8 cellular contexts compared by ENCODE assay signal in the genomic region with DNA sequence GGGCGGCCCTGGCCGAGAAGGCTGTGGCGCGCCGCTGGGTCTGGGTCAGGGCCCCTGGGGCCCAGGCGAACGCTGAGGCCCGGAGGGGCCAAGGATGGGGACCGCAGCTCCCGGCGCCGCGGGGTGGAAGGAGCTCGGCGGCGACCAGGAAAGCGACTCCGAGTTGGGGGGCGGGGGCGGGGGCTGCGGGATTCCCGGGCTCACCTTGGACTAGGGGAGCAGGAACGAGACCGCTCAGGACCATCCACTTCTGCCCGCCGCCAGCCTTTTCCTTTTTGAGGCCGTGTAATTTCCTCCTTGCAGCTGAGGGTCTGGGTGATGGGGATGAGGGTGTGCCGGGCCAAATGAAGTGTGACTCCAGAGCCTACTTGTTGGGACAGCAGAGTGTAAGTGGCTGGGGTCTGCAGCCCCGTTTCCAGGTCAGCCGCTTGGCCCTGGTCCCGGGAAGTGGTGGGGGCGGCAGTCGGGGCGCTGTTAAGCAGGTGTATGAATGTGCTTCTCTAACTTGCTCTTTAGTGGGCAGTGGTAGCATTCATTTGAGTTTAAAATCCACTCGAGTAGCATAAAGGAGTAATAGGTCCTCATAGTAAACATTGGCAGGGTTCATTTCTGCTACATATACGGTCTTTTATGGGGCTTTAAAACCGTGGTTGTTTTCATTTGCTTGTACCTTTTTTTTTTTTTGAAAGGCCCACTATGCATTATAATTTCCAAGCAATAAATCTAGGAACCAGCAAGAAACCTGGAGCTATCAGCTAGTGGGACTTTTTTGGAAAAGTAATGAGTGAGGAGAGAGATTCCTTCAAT. TPM values are rescaled to one million over a fixed set of nuclear protein-coding genes. Genes with fewer than 3 reads are reported as not detected.
DNase-seq lines count a peak whose midpoint lies in the region; ATAC-seq, FAIRE-seq and TF ChIP-seq lines count a peak whose summit lies in the region.

No MANE protein-coding gene starts in this region.

- H3K27ac ChIP-seq in AG04450 (ENCODE audit: low read depth, low read length) (no peak overlapping the region), angular gyrus (ENCODE audit: low read depth, low read length) (peak overlapping the region; percentile 92), hepatocyte (peak overlapping the region; percentile 10)

- no peaks in the 10 kb centered on the region; the same call in 1 of the 2 replicates for H3K9me3 ChIP-seq in AG04450 (ENCODE audit: control insufficient read depth, insufficient read depth, low read length)
- H3K9me3 ChIP-seq in hepatocyte (ENCODE audit: low read depth): no peaks in the 10 kb centered on the region

- WGBS in hepatocyte (ENCODE audit: low lambda C conversion rate, missing lambda C conversion rate): 1% methylated on average over 27 of the region's 37 CpGs

- H3K4me2 ChIP-seq in hepatocyte: peak overlapping the region; percentile 93

- peak overlapping the region; percentile 53 for H2AFZ ChIP-seq in hepatocyte

- H3K36me3 ChIP-seq in hepatocyte (replicated peaks; ENCODE audit: insufficient read depth, low read depth): no peaks in the 10 kb centered on the region

- H3K27me3 ChIP-seq in AG04450 (ENCODE audit: control insufficient read depth, insufficient read depth, low read length) (no peaks in the 10 kb centered on the region), hepatocyte (no peaks in the 10 kb centered on the region)

- TF ChIP-seq CTCF in AG04450 (IDR thresholded peaks at IDR 0.05; ENCODE audit: low read depth, low read length): 0 out of 2 replicates have a peak, but pooled peaks have one; percentile 7
- TF ChIP-seq CTCF in hepatocyte (IDR thresholded peaks at IDR 0.05; ENCODE audit: poor library complexity): peak; percentile 38

- H3K79me2 ChIP-seq in hepatocyte: peaks cover 30% of the 10 kb centered on the region

- CTCF ChIA-PET in AG04450 (lab: Charles Lee): interaction anchor here (0.5 to 1.5 kb wide), 6 partner anchors 42 to 1268 kb away, joined by 3 to 15 read pairs (median 4); no protein-coding TSS in a partner anchor

- ATAC-seq in GM18511 (IDR thresholded peaks at IDR 0.05; ENCODE audit: unreplicated experiment) (peak; percentile 46), HG03045 (IDR thresholded peaks at IDR 0.05; ENCODE audit: unreplicated experiment) (peak; percentile 30)

- no peaks in the 10 kb centered on the region for H3K9me2 ChIP-seq in hepatocyte (replicated peaks; ENCODE audit: insufficient read depth)

- POLR2A ChIA-PET in AG04450 (lab: Yijun Ruan, JAX): interaction anchor here (0.6 to 3.3 kb wide), 4 partner anchors 23 to 60 kb away, joined by 3 to 22 read pairs (median 8); no protein-coding TSS in a partner anchor

- H4K20me1 ChIP-seq in hepatocyte (ENCODE audit: insufficient read depth, poor library complexity, severe bottlenecking): no peaks in the 10 kb centered on the region

- H3K4me3 ChIP-seq in AG04450 (ENCODE audit: low read depth, low read length) (peak overlapping the region; percentile 84), hepatocyte (peak overlapping the region; percentile 94)

- FAIRE-seq in RCC 7860 (lab: Jason Lieb, UNC): no peak

- DNase-seq in AG04450 (ENCODE audit: low read depth, low spot score): no peak
- DNase-seq in RCC 7860 (ENCODE audit: low spot score): peak; percentile 10
- DNase-seq in hepatocyte (ENCODE audit: low spot score): peak; percentile 42
- peak; percentile 43 for DNase-seq in renal cortical epithelial cell (ENCODE audit: low read depth)
- no peak for DNase-seq in NCI-H2029 treated with DMSO at 0.1 percent for 48 hours (lab: John Stamatoyannopoulos, UW)

- H3K4me1 ChIP-seq in hepatocyte (ENCODE audit: insufficient read depth): peaks cover 8% of the 10 kb centered on the region

RNA-seq across cellular contexts. Expression of a gene that starts 0.7 kb away (rescaled TPM):
- 56.6 and 70.3 TPM in 2 replicates for polyA plus RNA-seq in AG04450 (2011; rRNA removed)
- 47.1 and 50.1 TPM in 2 replicates for polyA minus RNA-seq in AG04450 (2011; rRNA and poly(A)+ RNA removed)
- total RNA-seq in hepatocyte: 29.5 and 31.3 TPM in 2 replicates
- 37.8 and 38.7 TPM in 2 replicates for polyA plus RNA-seq in hepatocyte
- 8.5 and 19.3 TPM in 2 replicates for total RNA-seq in renal cortical epithelial cell

RNA-seq across cellular contexts. Expression of a gene that starts 27.1 kb away (rescaled TPM):
- polyA plus RNA-seq in AG04450 (2011; rRNA removed) (7.1 and 9.6 TPM in 2 replicates), hepatocyte (18.1 and 19.0 TPM in 2 replicates)
- 2.0 and 2.3 TPM in 2 replicates for polyA minus RNA-seq in AG04450 (2011; rRNA and poly(A)+ RNA removed)
- total RNA-seq in hepatocyte (4.5 and 13.0 TPM in 2 replicates), renal cortical epithelial cell (14.8 and 17.0 TPM in 2 replicates)

RNA-seq across cellular contexts. Expression of a gene that starts 27.4 kb away (rescaled TPM):
- polyA plus RNA-seq in AG04450 (2011; rRNA removed): 14.7 and 18.5 TPM in 2 replicates
- 6.8 and 8.8 TPM in 2 replicates for polyA minus RNA-seq in AG04450 (2011; rRNA and poly(A)+ RNA removed)
- 18.3 and 18.5 TPM in 2 replicates for total RNA-seq in hepatocyte
- polyA plus RNA-seq in hepatocyte: 13.8 and 14.0 TPM in 2 replicates
- total RNA-seq in renal cortical epithelial cell: 14.5 and 27.6 TPM in 2 replicates

Comparison
In these comparisons a context has a peak if more than half of its experiments do, and no peak if none do; other contexts are left out.
1. DNase-seq: peak in RCC 7860 (single experiment), hepatocyte (single experiment) and renal cortical epithelial cell (single experiment); none in AG04450 (single experiment) and NCI-H2029 treated with DMSO at 0.1 percent for 48 hours (single experiment).